In genomic region chr1:234737210-234737761, GRCh38 we compare ENCODE assay signal across 2 cellular contexts.
TF ChIP-seq lines count a peak whose summit lies in the region.

No MANE protein-coding gene starts in this region.

TF ChIP-seq in neural cell, 6 proteins besides CTCF, POLR2A, EP300 and RAD21:
- no peak for TF ChIP-seq REST (IDR thresholded peaks at IDR 0.05; ENCODE audit: borderline replicate concordance)
- TF ChIP-seq SMC3 (conservative IDR thresholded peaks at IDR 0.05; ENCODE audit: poor library complexity): no peak
- TF ChIP-seq TAF1 (IDR thresholded peaks at IDR 0.05; ENCODE audit: low read depth): no peak
- TF ChIP-seq POLR2AphosphoS5 (IDR thresholded peaks at IDR 0.05): no peak
- TF ChIP-seq MXI1 (conservative IDR thresholded peaks at IDR 0.05; ENCODE audit: poor library complexity, severe bottlenecking): no peak
- TF ChIP-seq EZH2 (IDR thresholded peaks at IDR 0.05; ENCODE audit: borderline replicate concordance, insufficient read depth, low read length, poor library complexity, severe bottlenecking): no peak

TF ChIP-seq in WTC11, 78 proteins besides CTCF, POLR2A, EP300 and RAD21 (continued from another document):
- TF ChIP-seq ZNF425 (CRISPR knock-in tag; conservative IDR thresholded peaks at IDR 0.05): no peak
- TF ChIP-seq ZSCAN18 (CRISPR knock-in tag; IDR thresholded peaks at IDR 0.05): no peak
- no peak for TF ChIP-seq SP1 (CRISPR knock-in tag; conservative IDR thresholded peaks at IDR 0.05)
- TF ChIP-seq ATF1 (CRISPR knock-in tag; IDR thresholded peaks at IDR 0.05): no peak
- TF ChIP-seq NFYB (CRISPR knock-in tag; conservative IDR thresholded peaks at IDR 0.05; ENCODE audit: low read depth): no peak
- no peak for TF ChIP-seq CREB1 (CRISPR knock-in tag; IDR thresholded peaks at IDR 0.05)
- TF ChIP-seq IRF2 (CRISPR knock-in tag; IDR thresholded peaks at IDR 0.05; ENCODE audit: borderline replicate concordance, low read depth): no peak
- TF ChIP-seq ESRRA (CRISPR knock-in tag; IDR thresholded peaks at IDR 0.05; ENCODE audit: borderline replicate concordance): no peak
- TF ChIP-seq USF1 (CRISPR knock-in tag; IDR thresholded peaks at IDR 0.05): no peak
